21 cellular contexts compared by ENCODE assay signal in the genomic region with DNA sequence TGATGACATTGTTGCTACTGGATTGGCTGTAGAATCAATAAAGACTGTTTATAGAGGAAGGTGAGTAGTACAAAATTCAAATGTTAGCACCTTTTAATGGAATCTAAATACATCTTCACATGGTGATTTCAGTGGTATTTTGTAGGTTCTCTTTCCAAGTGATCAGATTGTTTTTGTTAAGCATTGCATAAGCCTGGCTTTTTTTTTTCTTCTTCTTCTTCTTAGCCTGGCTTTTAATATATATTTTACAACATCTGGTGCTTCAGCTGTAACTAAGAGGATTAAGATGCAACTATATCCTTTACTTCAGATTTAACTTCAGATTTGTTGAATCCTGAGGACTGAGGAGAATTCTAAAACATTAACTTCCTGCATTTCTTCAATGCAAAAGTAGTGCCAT.
"Had no signal": no experiment of that assay in that cellular context is flagged by ENCODE, and none has a peak within 500 bp of the region (broad histone marks: within the 10 kb centered on the region; RNA-seq: fewer than 3 reads in every experiment).

No MANE protein-coding gene starts in this region.

- H3K9me3 Mint-ChIP-seq: activated CD8-positive, alpha-beta T cell treated with anti-CD3 and anti-CD28 coated beads for 36 hours; activated naive CD4-positive, alpha-beta T cell treated with anti-CD3 and anti-CD28 coated beads for 36 hours; activated T-helper 17 cell treated with anti-CD3 and anti-CD28 coated beads, Interleukin-2, amount 50 U/mL, for 72 hours had no signal

- H3K27me3 ChIP-seq: brain microvascular endothelial cell, MG63 had no signal

- H3K27ac Mint-ChIP-seq: activated CD8-positive, alpha-beta T cell treated with anti-CD3 and anti-CD28 coated beads for 36 hours; activated naive CD4-positive, alpha-beta T cell treated with anti-CD3 and anti-CD28 coated beads for 36 hours; activated naive CD8-positive, alpha-beta T cell had no signal

- H3K27ac ChIP-seq: brain microvascular endothelial cell, WERI-Rb-1 had no signal

- DNase-seq: activated CD4-positive, alpha-beta T cell treated with anti-CD3 and anti-CD28 coated beads for 4 hours; activated CD8-positive, alpha-beta memory T cell treated with anti-CD3 and anti-CD28 coated beads, Interleukin-2, amount 50 U/mL, for 4 hours; activated CD8-positive, alpha-beta T cell treated with anti-CD3 and anti-CD28 coated beads for 36 hours; activated gamma-delta T cell; activated naive CD4-positive, alpha-beta T cell treated with anti-CD3 and anti-CD28 coated beads for 36 hours; brain microvascular endothelial cell; MG63; NCI-H1105; NCI-H1436; NCI-H1694 treated with DMSO at 0.1 percent for 48 hours; NCI-H2081; NCI-H446; NCI-H524 treated with DMSO at 0.1 percent for 48 hours; NCI-H748 treated with DMSO at 0.1 percent for 48 hours; RPMI8226; SK-N-SH; T-helper 1 cell; WERI-Rb-1 had no signal

- H3K4me3 Mint-ChIP-seq: activated CD8-positive, alpha-beta T cell treated with anti-CD3 and anti-CD28 coated beads for 36 hours; activated naive CD4-positive, alpha-beta T cell treated with anti-CD3 and anti-CD28 coated beads for 36 hours; activated naive CD8-positive, alpha-beta T cell; activated T-helper 17 cell treated with anti-CD3 and anti-CD28 coated beads, Interleukin-2, amount 50 U/mL, for 72 hours had no signal

- H3K36me3 ChIP-seq: MG63 had no signal

- ATAC-seq: activated CD8-positive, alpha-beta T cell treated with anti-CD3 and anti-CD28 coated beads for 36 hours; activated T-helper 17 cell treated with anti-CD3 and anti-CD28 coated beads, Interleukin-2, amount 50 U/mL, for 72 hours; Panc1 had no signal

- H3K9me3 ChIP-seq: MG63, SK-N-SH had no signal

- H3K4me3 ChIP-seq: MG63 had no signal

- H3K27me3 Mint-ChIP-seq: activated CD8-positive, alpha-beta T cell treated with anti-CD3 and anti-CD28 coated beads for 36 hours; activated naive CD8-positive, alpha-beta T cell; activated T-helper 17 cell treated with anti-CD3 and anti-CD28 coated beads, Interleukin-2, amount 50 U/mL, for 72 hours had no signal

- H3K4me1 Mint-ChIP-seq: activated T-helper 17 cell treated with anti-CD3 and anti-CD28 coated beads, Interleukin-2, amount 50 U/mL, for 72 hours had no signal
